In genomic region chr19:35484637-35485036, GRCh38 we compare ENCODE assay signal across 13 cellular contexts. TPM values are rescaled to one million over a fixed set of nuclear protein-coding genes. Genes with fewer than 3 reads are reported as not detected.
DNase-seq lines count a peak whose midpoint lies in the region; ATAC-seq and TF ChIP-seq lines count a peak whose summit lies in the region.
"Had no signal": no experiment of that assay in that cellular context is flagged by ENCODE, and none has a peak within 500 bp of the region (broad histone marks: within the 10 kb centered on the region; RNA-seq: fewer than 3 reads in every experiment).

No MANE protein-coding gene starts in this region.

- H3K27me3 ChIP-seq in WERI-Rb-1 (ENCODE audit: insufficient read depth, low read depth, severe bottlenecking), result no peaks in the 10 kb centered on the region
- H3K27me3 ChIP-seq: transverse colon had no signal

- peaks cover 19% of the 10 kb centered on the region for H3K27me3 Mint-ChIP-seq in progenitor cell of endocrine pancreas

- no peak overlapping the region for H3K4me3 ChIP-seq in WERI-Rb-1 (ENCODE audit: low read depth, low read length)
- H3K4me3 ChIP-seq: transverse colon had no signal

- peaks cover 24% of the 10 kb centered on the region for H3K4me1 Mint-ChIP-seq in progenitor cell of endocrine pancreas (ENCODE audit: low read depth)

- no peak for DNase-seq in activated naive CD4-positive, alpha-beta T cell treated with anti-CD3 and anti-CD28 coated beads, Interleukin-2, amount 50 U/mL, for 72 hours (ENCODE audit: low spot score in 2 of 2)
- no peak for DNase-seq in activated naive CD4-positive, alpha-beta T cell treated with Interleukin-2 at 50 U/mL for 16 hours
- DNase-seq in GM20000 (ENCODE audit: low spot score) (peak; percentile 82), kidney glomerular epithelial cell (lab: John Stamatoyannopoulos, UW) (no peak), progenitor cell of endocrine pancreas (ENCODE audit: low spot score, unreplicated experiment) (no peak), WERI-Rb-1 (no peak)
- DNase-seq in stimulated activated CD8-positive, alpha-beta memory T cell treated with anti-CD3 and anti-CD28 coated beads, Interleukin-4, amount 100 ng/mL, for 48 hours, result peak; percentile 44
- DNase-seq: central memory CD4-positive, alpha-beta T cell; NCI-H226; RPMI8226; transverse colon had no signal

- H3K27ac Mint-ChIP-seq in activated naive CD4-positive, alpha-beta T cell treated with anti-CD3 and anti-CD28 coated beads, Interleukin-2, amount 50 U/mL, for 72 hours, result peak overlapping the region in 1 of 2 donors; percentile 11
- H3K27ac Mint-ChIP-seq in progenitor cell of endocrine pancreas, result no peak overlapping the region

- no peaks in the 10 kb centered on the region for H3K9me3 Mint-ChIP-seq in activated naive CD4-positive, alpha-beta T cell treated with anti-CD3 and anti-CD28 coated beads, Interleukin-2, amount 50 U/mL, for 72 hours
- no peaks in the 10 kb centered on the region for H3K9me3 Mint-ChIP-seq in progenitor cell of endocrine pancreas (ENCODE audit: low read depth)

- H3K27ac ChIP-seq in WERI-Rb-1, result no peak overlapping the region

- no peaks in the 10 kb centered on the region for H3K36me3 Mint-ChIP-seq in activated naive CD4-positive, alpha-beta T cell treated with anti-CD3 and anti-CD28 coated beads, Interleukin-2, amount 50 U/mL, for 72 hours
- H3K36me3 Mint-ChIP-seq in progenitor cell of endocrine pancreas (ENCODE audit: insufficient read depth), result no peaks in the 10 kb centered on the region

- no peaks in the 10 kb centered on the region for H3K36me3 ChIP-seq in WERI-Rb-1
- H3K36me3 ChIP-seq: transverse colon had no signal

- no peak overlapping the region for H3K4me3 Mint-ChIP-seq in progenitor cell of endocrine pancreas (ENCODE audit: low read depth)

- TF ChIP-seq CTCF in GM20000 (IDR thresholded peaks at IDR 0.05; ENCODE audit: extremely low read depth, missing control alignments) (no peak), progenitor cell of endocrine pancreas (IDR thresholded peaks at IDR 0.05; ENCODE audit: unreplicated experiment) (no peak), WERI-Rb-1 (IDR thresholded peaks at IDR 0.05; ENCODE audit: low read depth, low read length) (no peak)

- peak; percentile 14 to 61 for ATAC-seq in activated naive CD4-positive, alpha-beta T cell treated with anti-CD3 and anti-CD28 coated beads, Interleukin-2, amount 50 U/mL, for 72 hours
- peak; percentile 63 for ATAC-seq in HG03139 (IDR thresholded peaks at IDR 0.05; ENCODE audit: unreplicated experiment)

- H3K9me3 ChIP-seq in WERI-Rb-1 (ENCODE audit: severe bottlenecking), result no peaks in the 10 kb centered on the region
- H3K9me3 ChIP-seq: transverse colon had no signal

RNA-seq across cellular contexts. Expression of gene KRTDAP, which starts 5.6 kb away (rescaled TPM):
- total RNA-seq in activated naive CD4-positive, alpha-beta T cell treated with anti-CD3 and anti-CD28 coated beads, Interleukin-2, amount 50 U/mL, for 72 hours, result not detected
- total RNA-seq in progenitor cell of endocrine pancreas, result 1.6 and 4.8 TPM in 2 replicates
- total RNA-seq: epithelial cell of proximal tubule, transverse colon had no signal

RNA-seq across cellular contexts. Expression of gene DMKN, which starts 28.8 kb away (rescaled TPM):
- 1 to 10 TPM in 1 of 2 donors, under 1 TPM in 1; 0.46 to 3.6 TPM for total RNA-seq in activated naive CD4-positive, alpha-beta T cell treated with anti-CD3 and anti-CD28 coated beads, Interleukin-2, amount 50 U/mL, for 72 hours
- total RNA-seq in progenitor cell of endocrine pancreas, result 201 and 213 TPM in 2 replicates

RNA-seq across cellular contexts. Expression of gene FFAR2, which starts 36.6 kb away (rescaled TPM):
- total RNA-seq in activated naive CD4-positive, alpha-beta T cell treated with anti-CD3 and anti-CD28 coated beads, Interleukin-2, amount 50 U/mL, for 72 hours, result not detected
- 1.2 and 1.9 TPM in 2 replicates for total RNA-seq in progenitor cell of endocrine pancreas
- total RNA-seq: epithelial cell of proximal tubule had no signal

RNA-seq across cellular contexts. Expression of gene SBSN, which starts 43.5 kb away (rescaled TPM):
- total RNA-seq in activated naive CD4-positive, alpha-beta T cell treated with anti-CD3 and anti-CD28 coated beads, Interleukin-2, amount 50 U/mL, for 72 hours, result not detected
- 0.16 and 0.24 TPM in 2 replicates for total RNA-seq in progenitor cell of endocrine pancreas
- total RNA-seq: epithelial cell of proximal tubule, transverse colon had no signal

RNA-seq across cellular contexts. Expression of gene GAPDHS, which starts 48.6 kb away (rescaled TPM):
- not detected for total RNA-seq in activated naive CD4-positive, alpha-beta T cell treated with anti-CD3 and anti-CD28 coated beads, Interleukin-2, amount 50 U/mL, for 72 hours
- not detected in 2 replicates for total RNA-seq in progenitor cell of endocrine pancreas
- total RNA-seq: epithelial cell of proximal tubule, transverse colon had no signal

Comparison
In these comparisons a context has a peak if more than half of its experiments do, and no peak if none do; other contexts are left out.
1. DNase-seq: peak in GM20000 (single experiment) and stimulated activated CD8-positive, alpha-beta memory T cell treated with anti-CD3 and anti-CD28 coated beads, Interleukin-4, amount 100 ng/mL, for 48 hours (single experiment); none in activated naive CD4-positive, alpha-beta T cell treated with anti-CD3 and anti-CD28 coated beads, Interleukin-2, amount 50 U/mL, for 72 hours (0 of 2), activated naive CD4-positive, alpha-beta T cell treated with Interleukin-2 at 50 U/mL for 16 hours (single experiment), kidney glomerular epithelial cell (single experiment), progenitor cell of endocrine pancreas (single experiment) and WERI-Rb-1 (single experiment).
2. RNA of gene DMKN, which starts 28.8 kb away (total RNA-seq): 201 to 213 TPM in progenitor cell of endocrine pancreas; 0.46 to 3.6 TPM in activated naive CD4-positive, alpha-beta T cell treated with anti-CD3 and anti-CD28 coated beads, Interleukin-2, amount 50 U/mL, for 72 hours; every median in the first group is over 10 times any median in the second.